Comparison of ENCODE assay signal across 18 cellular contexts in the genomic region with DNA sequence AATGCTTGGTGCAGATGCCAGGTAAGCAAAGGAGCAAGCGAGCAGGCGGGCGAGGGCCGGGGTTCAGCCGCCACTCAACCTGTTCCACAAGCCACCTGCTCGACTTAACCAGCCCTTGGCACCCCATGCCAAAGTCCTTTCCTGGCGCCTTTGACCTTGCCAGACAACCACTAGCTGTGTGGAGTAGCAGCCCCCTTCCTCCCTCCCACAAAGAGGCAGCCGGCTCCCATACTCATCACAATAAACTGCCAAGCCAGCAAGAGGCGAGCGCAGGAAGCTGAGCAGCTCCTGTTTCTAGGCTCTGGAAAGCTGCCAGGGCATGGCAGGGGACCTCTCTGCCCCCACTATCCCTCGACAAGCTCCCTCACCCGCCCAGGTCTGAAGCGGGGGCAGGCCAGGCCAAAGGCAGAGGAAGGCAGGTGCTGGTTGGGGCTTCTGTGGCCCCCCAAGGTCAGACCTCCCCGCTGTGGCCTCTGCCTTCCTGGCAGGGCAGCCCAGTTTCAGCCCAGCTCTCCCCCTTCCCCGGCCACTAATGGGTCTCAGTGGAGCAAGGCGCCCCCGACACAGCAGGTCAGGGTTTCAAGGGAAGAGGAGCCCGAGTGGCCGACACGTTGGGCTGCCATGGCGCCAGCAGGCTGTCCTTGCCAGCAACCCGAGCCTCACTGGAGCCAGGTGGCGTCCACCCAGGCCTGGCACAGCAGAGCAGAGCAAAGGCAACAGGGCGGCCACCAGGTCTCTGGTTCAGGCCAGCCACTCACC. TPM values are rescaled to one million over a fixed set of nuclear protein-coding genes. Genes with fewer than 3 reads are reported as not detected.
A peak's percentile ranks its signal among the peaks of the same experiment; 100 is the strongest.
DNase-seq lines count a peak whose midpoint lies in the region; ATAC-seq and TF ChIP-seq lines count a peak whose summit lies in the region.
"Had no signal": no experiment of that assay in that cellular context is flagged by ENCODE, and none has a peak within 500 bp of the region (broad histone marks: within the 10 kb centered on the region; RNA-seq: fewer than 3 reads in every experiment).

No MANE protein-coding gene starts in this region.

- no peak overlapping the region for H3K4me3 ChIP-seq in CD8-positive, alpha-beta memory T cell (ENCODE audit: low read length)
- H3K4me3 ChIP-seq: left lung had no signal

- no peaks in the 10 kb centered on the region for H3K36me3 ChIP-seq in CD8-positive, alpha-beta memory T cell (ENCODE audit: insufficient read depth, low read length)

- H3K27ac Mint-ChIP-seq in activated CD4-positive, alpha-beta memory T cell treated with anti-CD3 and anti-CD28 coated beads, Interleukin-2, amount 10 ng/mL, durations not matched to agents 7 days and 5 days: no peak overlapping the region
- H3K27ac Mint-ChIP-seq in CD8-positive, alpha-beta memory T cell: no peak overlapping the region
- H3K27ac Mint-ChIP-seq: activated CD4-positive, alpha-beta T cell treated with anti-CD3 and anti-CD28 coated beads for 36 hours; activated naive CD4-positive, alpha-beta T cell treated with anti-CD3 and anti-CD28 coated beads, Interleukin-2, amount 10 ng/mL, durations not matched to agents 7 days and 5 days; T-helper 17 cell had no signal

- H3K36me3 Mint-ChIP-seq in activated CD4-positive, alpha-beta memory T cell treated with anti-CD3 and anti-CD28 coated beads, Interleukin-2, amount 10 ng/mL, durations not matched to agents 7 days and 5 days (ENCODE audit: low read depth): no peaks in the 10 kb centered on the region
- no peaks in the 10 kb centered on the region for H3K36me3 Mint-ChIP-seq in CD8-positive, alpha-beta memory T cell
- H3K36me3 Mint-ChIP-seq: activated naive CD4-positive, alpha-beta T cell treated with anti-CD3 and anti-CD28 coated beads, Interleukin-2, amount 10 ng/mL, durations not matched to agents 7 days and 5 days; naive B cell had no signal

- CTCF ChIA-PET in activated CD4-positive, alpha-beta memory T cell treated with anti-CD3 and anti-CD28 coated beads, Interleukin-2, amount 10 ng/mL, durations not matched to agents 7 days and 5 days (lab: Charles Lee): interaction anchor here (0.7 to 9.0 kb wide), 6 partner anchors 13 to 313 kb away, joined by 3 to 107 read pairs (median 4); partner anchors contain the start of gene MARK2
- CTCF ChIA-PET in CD8-positive, alpha-beta memory T cell (lab: Charles Lee): interaction anchor here (1.6 to 6.6 kb wide), 5 partner anchors 10 to 383 kb away, joined by 3 to 64 read pairs (median 10); partner anchors contain the start of genes MARK2 and ZFTA

- peak overlapping the region; percentile 100 for H3K27ac ChIP-seq in VCaP
- H3K27ac ChIP-seq in CD8-positive, alpha-beta memory T cell (ENCODE audit: low read depth, low read length): no peak overlapping the region
- H3K27ac ChIP-seq: HL-60, KMS-11, left lung had no signal

- peaks cover 2% of the 10 kb centered on the region for H3K4me1 Mint-ChIP-seq in activated CD4-positive, alpha-beta memory T cell treated with anti-CD3 and anti-CD28 coated beads, Interleukin-2, amount 10 ng/mL, durations not matched to agents 7 days and 5 days
- peaks cover 4 to 6% (median 5%) of the 10 kb centered on the region in 3 donors for H3K4me1 Mint-ChIP-seq in CD8-positive, alpha-beta memory T cell

- TF ChIP-seq CTCF in VCaP (conservative IDR thresholded peaks at IDR 0.05): no peak

- H3K27me3 ChIP-seq in CD8-positive, alpha-beta memory T cell (ENCODE audit: insufficient read depth, low read length, poor library complexity, severe bottlenecking): no peaks in the 10 kb centered on the region
- H3K27me3 ChIP-seq: left lung had no signal

- POLR2A ChIA-PET in activated CD4-positive, alpha-beta memory T cell treated with anti-CD3 and anti-CD28 coated beads, Interleukin-2, amount 10 ng/mL, durations not matched to agents 7 days and 5 days (lab: Charles Lee): interaction anchor here (1.3 kb wide), 1 partner anchor 313 kb away, joined by 4 read pairs; no protein-coding TSS in a partner anchor
- POLR2A ChIA-PET in CD8-positive, alpha-beta memory T cell (lab: Charles Lee): no interaction called here

- peak; percentile 63 for DNase-seq in COR-L47 (lab: John Stamatoyannopoulos, UW)
- peak; percentile 71 for DNase-seq in NCI-H2029 (lab: John Stamatoyannopoulos, UW)
- DNase-seq in medulla oblongata (ENCODE audit: extremely low spot score): peak; percentile 39
- DNase-seq in activated CD4-positive, alpha-beta memory T cell treated with anti-CD3 and anti-CD28 coated beads, Interleukin-2, amount 10 ng/mL, durations not matched to agents 7 days and 5 days: no peak
- no peak for DNase-seq in CD8-positive, alpha-beta memory T cell
- no peak for DNase-seq in NK-92 (lab: John Stamatoyannopoulos, UW; ENCODE audit: unreplicated experiment)
- DNase-seq: activated CD4-positive, alpha-beta T cell treated with anti-CD3 and anti-CD28 coated beads for 36 hours; activated naive CD4-positive, alpha-beta T cell treated with anti-CD3 and anti-CD28 coated beads, Interleukin-2, amount 10 ng/mL, durations not matched to agents 7 days and 5 days; Calu3; left lung; naive B cell; NCI-H146; SHP77; T-helper 17 cell had no signal

- H3K27me3 Mint-ChIP-seq in activated CD4-positive, alpha-beta memory T cell treated with anti-CD3 and anti-CD28 coated beads, Interleukin-2, amount 10 ng/mL, durations not matched to agents 7 days and 5 days: peaks cover 3% of the 10 kb centered on the region
- H3K27me3 Mint-ChIP-seq in CD8-positive, alpha-beta memory T cell: peaks cover 0 to 2% of the 10 kb centered on the region in 2 donors
- H3K27me3 Mint-ChIP-seq: activated CD4-positive, alpha-beta T cell treated with anti-CD3 and anti-CD28 coated beads for 36 hours had no signal

- no peaks in the 10 kb centered on the region for H3K4me1 ChIP-seq in CD8-positive, alpha-beta memory T cell (ENCODE audit: insufficient read depth, low read length)

- H3K4me3 Mint-ChIP-seq in activated CD4-positive, alpha-beta memory T cell treated with anti-CD3 and anti-CD28 coated beads, Interleukin-2, amount 10 ng/mL, durations not matched to agents 7 days and 5 days: no peak overlapping the region
- no peak overlapping the region for H3K4me3 Mint-ChIP-seq in CD8-positive, alpha-beta memory T cell
- H3K4me3 Mint-ChIP-seq: activated CD4-positive, alpha-beta T cell treated with anti-CD3 and anti-CD28 coated beads for 36 hours; activated naive CD4-positive, alpha-beta T cell treated with anti-CD3 and anti-CD28 coated beads, Interleukin-2, amount 10 ng/mL, durations not matched to agents 7 days and 5 days; naive B cell; T-helper 17 cell had no signal

- H3K9me3 Mint-ChIP-seq in activated CD4-positive, alpha-beta memory T cell treated with anti-CD3 and anti-CD28 coated beads, Interleukin-2, amount 10 ng/mL, durations not matched to agents 7 days and 5 days: no peaks in the 10 kb centered on the region
- H3K9me3 Mint-ChIP-seq in CD8-positive, alpha-beta memory T cell: no peaks in the 10 kb centered on the region
- H3K9me3 Mint-ChIP-seq: activated naive CD4-positive, alpha-beta T cell treated with anti-CD3 and anti-CD28 coated beads, Interleukin-2, amount 10 ng/mL, durations not matched to agents 7 days and 5 days; naive B cell had no signal

- H3K9me3 ChIP-seq in CD8-positive, alpha-beta memory T cell (ENCODE audit: low read length): no peaks in the 10 kb centered on the region
- H3K9me3 ChIP-seq: left lung had no signal

- no peak for ATAC-seq in GM21447 (IDR thresholded peaks at IDR 0.05; ENCODE audit: unreplicated experiment)
- ATAC-seq: activated CD4-positive, alpha-beta T cell treated with anti-CD3 and anti-CD28 coated beads for 36 hours; left lung; T-helper 17 cell had no signal

RNA-seq across cellular contexts. Expression of gene MACROD1, which starts 15.3 kb away (rescaled TPM):
- 1 to 10 TPM; 8.8 to 9.1 TPM for total RNA-seq in activated CD4-positive, alpha-beta memory T cell treated with anti-CD3 and anti-CD28 coated beads, Interleukin-2, amount 10 ng/mL, durations not matched to agents 7 days and 5 days
- 10 to 100 TPM; 19.6 to 25.5 TPM for total RNA-seq in CD8-positive, alpha-beta memory T cell
- polyA plus RNA-seq in CD8-positive, alpha-beta memory T cell: 9.2 TPM

RNA-seq across cellular contexts. Expression of gene STIP1, which starts 35.3 kb away (rescaled TPM):
- 100 to 1,000 TPM; 258 to 269 TPM for total RNA-seq in activated CD4-positive, alpha-beta memory T cell treated with anti-CD3 and anti-CD28 coated beads, Interleukin-2, amount 10 ng/mL, durations not matched to agents 7 days and 5 days
- 100 to 1,000 TPM; 457 to 461 TPM for total RNA-seq in CD8-positive, alpha-beta memory T cell
- polyA plus RNA-seq in CD8-positive, alpha-beta memory T cell: 108 TPM

RNA-seq across cellular contexts. Expression of gene FERMT3, which starts 55.9 kb away (rescaled TPM):
- 100 to 1,000 TPM; 195 to 199 TPM for total RNA-seq in activated CD4-positive, alpha-beta memory T cell treated with anti-CD3 and anti-CD28 coated beads, Interleukin-2, amount 10 ng/mL, durations not matched to agents 7 days and 5 days
- total RNA-seq in CD8-positive, alpha-beta memory T cell: 100 to 1,000 TPM; 205 to 213 TPM
- polyA plus RNA-seq in CD8-positive, alpha-beta memory T cell: 206 TPM

Comparison
In these comparisons a context has a peak if more than half of its experiments do, and no peak if none do; other contexts are left out.
1. DNase-seq: peak in COR-L47 (single experiment), NCI-H2029 (single experiment) and medulla oblongata (single experiment); none in activated CD4-positive, alpha-beta memory T cell treated with anti-CD3 and anti-CD28 coated beads, Interleukin-2, amount 10 ng/mL, durations not matched to agents 7 days and 5 days (single experiment), CD8-positive, alpha-beta memory T cell (0 of 5) and NK-92 (single experiment).